In genomic region chr6:32967151-32968091, GRCh38 we compare ENCODE assay signal across 1 cellular context.
TF ChIP-seq lines count a peak whose summit lies in the region.

No MANE protein-coding gene starts in this region.

TF ChIP-seq in HEK293, 187 proteins besides CTCF, POLR2A, EP300 and RAD21 (continued from another document and continues in another):
- no peak for TF ChIP-seq ZNF398 (tag by site-specific recombination; IDR thresholded peaks at IDR 0.05)
- no peak for TF ChIP-seq TSHZ1 (tag by site-specific recombination; IDR thresholded peaks at IDR 0.05; ENCODE audit: borderline replicate concordance)
- no peak for TF ChIP-seq ZNF280C (tag by site-specific recombination; IDR thresholded peaks at IDR 0.05)
- no peak for TF ChIP-seq ZSCAN5A (tag by site-specific recombination; IDR thresholded peaks at IDR 0.05)
- TF ChIP-seq ZNF658 (tag by site-specific recombination; IDR thresholded peaks at IDR 0.05), result no peak
- TF ChIP-seq ZBTB44 (tag by site-specific recombination; IDR thresholded peaks at IDR 0.05), result no peak
- TF ChIP-seq ZBTB6 (tag by site-specific recombination; IDR thresholded peaks at IDR 0.05), result no peak
- peak; percentile 74 for TF ChIP-seq ZNF518A (tag by site-specific recombination; conservative IDR thresholded peaks at IDR 0.05; ENCODE audit: low read depth)
- no peak for TF ChIP-seq ZFP69B (tag by site-specific recombination; IDR thresholded peaks at IDR 0.05)
- TF ChIP-seq ZNF2 (tag by site-specific recombination; IDR thresholded peaks at IDR 0.05), result peak; percentile 22; the same call in 1 of the 2 replicates
- no peak for TF ChIP-seq ZNF155 (tag by site-specific recombination; IDR thresholded peaks at IDR 0.05)
- no peak for TF ChIP-seq ZNF449 (tag by site-specific recombination; IDR thresholded peaks at IDR 0.05)
- no peak for TF ChIP-seq ZNF10 (tag by site-specific recombination; IDR thresholded peaks at IDR 0.05)
- no peak for TF ChIP-seq ZNF274 (IDR thresholded peaks at IDR 0.05; ENCODE audit: low read length)
- TF ChIP-seq ZNF274 (tag by site-specific recombination; IDR thresholded peaks at IDR 0.05; ENCODE audit: borderline replicate concordance), result no peak
- TF ChIP-seq ZNF37A (tag by site-specific recombination; IDR thresholded peaks at IDR 0.05), result no peak
- TF ChIP-seq ZNF610 (tag by site-specific recombination; IDR thresholded peaks at IDR 0.05; ENCODE audit: borderline replicate concordance), result no peak
- no peak for TF ChIP-seq ZNF48 (tag by site-specific recombination; IDR thresholded peaks at IDR 0.05)
- no peak for TF ChIP-seq KLF17 (tag by site-specific recombination; IDR thresholded peaks at IDR 0.05)
- peak; percentile 28; the same call in 1 of the 2 replicates for TF ChIP-seq ZNF558 (tag by site-specific recombination; IDR thresholded peaks at IDR 0.05)
- no peak for TF ChIP-seq TRIM28 (IDR thresholded peaks at IDR 0.05; ENCODE audit: borderline replicate concordance, low read length)
- no peak for TF ChIP-seq ZBTB49 (tag by site-specific recombination; IDR thresholded peaks at IDR 0.05; ENCODE audit: low read depth)
- no peak for TF ChIP-seq ZNF777 (tag by site-specific recombination; IDR thresholded peaks at IDR 0.05; ENCODE audit: borderline replicate concordance)
- TF ChIP-seq HIC1 (tag by site-specific recombination; IDR thresholded peaks at IDR 0.05), result no peak
